17 cellular contexts compared by ENCODE assay signal in genomic region chr13:45468676-45469075, GRCh38. TPM values are rescaled to one million over a fixed set of nuclear protein-coding genes. Genes with fewer than 3 reads are reported as not detected.
A peak's percentile ranks its signal among the peaks of the same experiment; 100 is the strongest.
DNase-seq lines count a peak whose midpoint lies in the region; ATAC-seq and TF ChIP-seq lines count a peak whose summit lies in the region.
"Had no signal": no experiment of that assay in that cellular context is flagged by ENCODE, and none has a peak within 500 bp of the region (broad histone marks: within the 10 kb centered on the region; RNA-seq: fewer than 3 reads in every experiment).

No MANE protein-coding gene starts in this region.

- peaks cover 2 to 7% (median 5%) of the 10 kb centered on the region in 3 donors for H3K27me3 Mint-ChIP-seq in immature natural killer cell (ENCODE audit: low read depth in 3 of 3)
- H3K27me3 Mint-ChIP-seq: naive B cell had no signal

- peaks cover 75 to 93% of the 10 kb centered on the region in 2 donors for H3K4me1 Mint-ChIP-seq in immature natural killer cell

- peaks cover 24% of the 10 kb centered on the region; the same call in 1 of the 2 replicates for H3F3A ChIP-seq in PC-9 (ENCODE audit: insufficient read depth, low read depth)

- peaks cover 64% of the 10 kb centered on the region for H4K20me1 ChIP-seq in PC-9 (ENCODE audit: insufficient read depth)

- ATAC-seq in GM18511 (IDR thresholded peaks at IDR 0.05; ENCODE audit: unreplicated experiment) (no peak), GM21515 (IDR thresholded peaks at IDR 0.05; ENCODE audit: unreplicated experiment) (no peak)

- H3K4me3 Mint-ChIP-seq in immature natural killer cell: peak overlapping the region in 1 of 5 donors; percentile 26

- peak overlapping the region in 5 of 6 donors; percentile 32 to 73 (median 53) for H3K27ac Mint-ChIP-seq in immature natural killer cell

- H3K4me2 ChIP-seq in PC-9: 0 out of 2 replicates have a peak overlapping the region, but pooled peaks have one; percentile 98

- CTCF ChIA-PET in HEK293 (lab: Yijun Ruan, JAX) (no interaction called here), PC-9 (lab: Charles Lee) (interaction anchor here (0.5 kb wide), 1 partner anchor 69 kb away, joined by 3 read pairs; no protein-coding TSS in a partner anchor)

- peaks cover 89% of the 10 kb centered on the region for H3K79me2 ChIP-seq in PC-9 (ENCODE audit: low read depth)

- H3K27ac ChIP-seq in HEK293 (ENCODE audit: extremely low read depth, low read depth, low read length) (no peak overlapping the region), PC-9 (0 out of 2 replicates have a peak overlapping the region, but pooled peaks have one; percentile 10)
- H3K27ac ChIP-seq: C4-2B had no signal

- H3K9me3 ChIP-seq in HEK293 (ENCODE audit: control insufficient read depth, insufficient read depth, low read depth, low read length) (no peaks in the 10 kb centered on the region), PC-9 (ENCODE audit: insufficient read depth, low read depth) (no peaks in the 10 kb centered on the region)

- no TSS peak for BruUV-seq in PC-9 (replicated peaks; lab: Mats Ljungman, UMichigan)

- no peaks in the 10 kb centered on the region for H3K9me2 ChIP-seq in PC-9 (ENCODE audit: insufficient read depth)

- peaks cover 11% of the 10 kb centered on the region for H3K4me1 ChIP-seq in HEK293 (ENCODE audit: control insufficient read depth, insufficient read depth, low read length)
- H3K4me1 ChIP-seq in PC-9 (replicated peaks; ENCODE audit: insufficient read depth): peaks cover 47% of the 10 kb centered on the region

- no peaks in the 10 kb centered on the region for H3K27me3 ChIP-seq in PC-9 (ENCODE audit: insufficient read depth, low read depth)

- H3K36me3 ChIP-seq in HEK293 (ENCODE audit: control insufficient read depth in 2 of 2, insufficient read depth in 1 of 2, low read length in 2 of 2): peaks cover 0 to 3% of the 10 kb centered on the region in 2 experiments; a peak in 1 of 3 replicates
- H3K36me3 ChIP-seq in PC-9 (ENCODE audit: low read depth): peaks cover 8% of the 10 kb centered on the region; the same call in 1 of the 2 replicates

- TF ChIP-seq CTCF in HEK293 (tag by site-specific recombination; IDR thresholded peaks at IDR 0.05) (no peak), PC-9 (conservative IDR thresholded peaks at IDR 0.05) (no peak)

- intact Hi-C loops in PC-9 (cut with micrococcal nuclease; ENCODE audit: unreplicated experiment) (no loop called here), posterior vena cava (cut with DNase I) (loop anchor here in 1 of 2 donors (10.0 kb wide), 1 partner anchor 94 kb away; no protein-coding TSS in a partner anchor)

- peaks cover 0 to 3% (median 0%) of the 10 kb centered on the region in 3 donors for H3K36me3 Mint-ChIP-seq in immature natural killer cell

- H2AFZ ChIP-seq in PC-9: no peak overlapping the region

- DNase-seq in COR-L47 (lab: John Stamatoyannopoulos, UW): peak; percentile 33
- DNase-seq in PC-9: peak in 1 of 2 experiments; percentile 38
- no peak for DNase-seq in immature natural killer cell
- DNase-seq in SKM-1 (lab: John Stamatoyannopoulos, UW; ENCODE audit: unreplicated experiment): no peak
- DNase-seq in posterior vena cava (ENCODE audit: low spot score): no peak
- DNase-seq: activated T-cell treated with anti-CD3 and anti-CD28 coated beads for 4 hours, amniotic stem cell, foreskin fibroblast, Kasumi-1, kidney, naive B cell, NCI-H446, Right ventricle myocardium superior had no signal

- H3K4me3 ChIP-seq in HEK293 (ENCODE audit: low read depth, low read length): no peak overlapping the region
- no peak overlapping the region for H3K4me3 ChIP-seq in PC-9

- H3K9me3 Mint-ChIP-seq in immature natural killer cell: no peaks in the 10 kb centered on the region

- POLR2A ChIA-PET in HEK293 (lab: Yijun Ruan, JAX) (interaction anchor here (1.1 kb wide), 1 partner anchor 51 kb away, joined by 3 read pairs; the partner anchor contains the start of gene SLC25A30), PC-9 (lab: Charles Lee; ENCODE audit: unreplicated experiment) (interaction anchor here (0.6 kb wide), 1 partner anchor 23 kb away, joined by 6 read pairs; no protein-coding TSS in a partner anchor)

TF ChIP-seq in HEK293, 187 proteins besides CTCF, POLR2A, EP300 and RAD21:
- TF ChIP-seq ZIC2 (tag by site-specific recombination; IDR thresholded peaks at IDR 0.05) (peak; percentile 37), ZNF600 (tag by site-specific recombination; IDR thresholded peaks at IDR 0.05) (peak; percentile 43; the same call in 1 of the 2 replicates), GLI4 (tag by site-specific recombination; IDR thresholded peaks at IDR 0.05) (no peak), ZNF596 (tag by site-specific recombination; IDR thresholded peaks at IDR 0.05) (0 out of 2 replicates have a peak, but pooled peaks have one; percentile 18)

RNA-seq across cellular contexts. Expression of gene COG3, which starts 3.9 kb away (rescaled TPM):
- 20.4 and 22.3 TPM in 2 replicates for total RNA-seq in PC-9 (2021)
- polyA plus RNA-seq in immature natural killer cell: 10 to 100 TPM; 25.5 to 48.2 (median 27.8) TPM
- 10 to 100 TPM; 21.7 to 27.9 TPM for total RNA-seq in posterior vena cava

RNA-seq across cellular contexts. Expression of gene SLC25A30, which starts 50.5 kb away (rescaled TPM):
- 11.2 and 12.5 TPM in 2 replicates for total RNA-seq in PC-9 (2021)
- polyA plus RNA-seq in immature natural killer cell: 1 to 10 TPM in 2 of 3 donors, under 1 TPM in 1; 0.77 to 2.0 (median 1.5) TPM
- 10 to 100 TPM; 19.7 to 23.7 TPM for total RNA-seq in posterior vena cava
